ENCODE assay signal across 8 cellular contexts in genomic region chr17:68258890-68259435, GRCh38. TPM values are rescaled to one million over a fixed set of nuclear protein-coding genes. Genes with fewer than 3 reads are reported as not detected.
DNase-seq lines count a peak whose midpoint lies in the region; ATAC-seq and TF ChIP-seq lines count a peak whose summit lies in the region.
"Not testable (repeated sequence)": the region's sequence is repeated elsewhere in the genome, so short reads cannot be mapped to it uniquely, and the experiment has no call there.

No MANE protein-coding gene starts in this region.

- H3K4me3 Mint-ChIP-seq in neural progenitor cell: peak overlapping the region; percentile 67

- peak; percentile 94 for ATAC-seq in GM21529 (IDR thresholded peaks at IDR 0.05; ENCODE audit: unreplicated experiment)
- peak; percentile 94 for ATAC-seq in HG03521 (IDR thresholded peaks at IDR 0.05; ENCODE audit: unreplicated experiment)

- DNase-seq in ELR (ENCODE audit: low read depth) (peak; percentile 53), SK-N-DZ (ENCODE audit: low spot score) (peak; percentile 56), fibroblast of pulmonary artery (ENCODE audit: low read depth) (peak; percentile 29), neural progenitor cell (ENCODE audit: low spot score) (peak; percentile 53)
- DNase-seq in activated T-helper 9 cell treated with anti-CD3 and anti-CD28 coated beads, Interleukin-2, amount 50 U/mL, for 16 hours (ENCODE audit: low read depth): peak; percentile 54
- peak; percentile 66 to 77 (median 70) for DNase-seq in stimulated activated naive CD4-positive, alpha-beta T cell (lab: John Stamatoyannopoulos, UW)

- H2AFZ ChIP-seq in neural progenitor cell (replicated peaks): peak overlapping the region; percentile 70

- not testable (repeated sequence) for H4K20me1 ChIP-seq in neural progenitor cell (ENCODE audit: low read depth)

- not testable (repeated sequence) for H3K4me3 ChIP-seq in fibroblast of pulmonary artery (replicated peaks; ENCODE audit: low read depth, low read length); neural progenitor cell

- H3K4me1 Mint-ChIP-seq in neural progenitor cell: peaks cover 23% of the 10 kb centered on the region

- H3K27me3 Mint-ChIP-seq in neural progenitor cell (ENCODE audit: insufficient read depth, low read depth): not testable (repeated sequence)

- not testable (repeated sequence) for H3K27ac ChIP-seq in neural progenitor cell

- not testable (repeated sequence) for TF ChIP-seq CTCF in fibroblast of pulmonary artery (IDR thresholded peaks at IDR 0.05; ENCODE audit: low read length, missing control alignments); neural progenitor cell (IDR thresholded peaks at IDR 0.05)

- not testable (repeated sequence) for H3F3A ChIP-seq in neural progenitor cell (ENCODE audit: low read depth)

- not testable (repeated sequence) for H3K9me3 Mint-ChIP-seq in neural progenitor cell

- H3K79me2 ChIP-seq in neural progenitor cell (ENCODE audit: low read depth): not testable (repeated sequence)

- H3K4me2 ChIP-seq in neural progenitor cell: not testable (repeated sequence)

- peaks cover 16% of the 10 kb centered on the region for H3K36me3 Mint-ChIP-seq in neural progenitor cell

- not testable (repeated sequence) for H3K27ac Mint-ChIP-seq in neural progenitor cell

- not testable (repeated sequence) for H3K9me3 ChIP-seq in neural progenitor cell (ENCODE audit: low read depth)

- not testable (repeated sequence) for H3K36me3 ChIP-seq in neural progenitor cell

- H3K9ac ChIP-seq in neural progenitor cell: not testable (repeated sequence)

- not testable (repeated sequence) for H3K4me1 ChIP-seq in neural progenitor cell

- not testable (repeated sequence) for H3K27me3 ChIP-seq in neural progenitor cell

RNA-seq across cellular contexts. Expression of gene AMZ2, which starts 11.1 kb away (rescaled TPM):
- polyA plus RNA-seq in SK-N-DZ (2014; cell fraction: cytosol; rRNA removed): 122 and 134 TPM in 2 replicates
- 113 and 125 TPM in 2 replicates for polyA plus RNA-seq in SK-N-DZ (2014; cell fraction: nucleus; rRNA removed)
- 99.0 and 150 TPM in 2 replicates for total RNA-seq in neural progenitor cell (ENCODE audit: low replicate concordance)

RNA-seq across cellular contexts. Expression of gene SLC16A6, which starts 32.0 kb away (rescaled TPM):
- 0.23 and 0.46 TPM in 2 replicates for polyA plus RNA-seq in SK-N-DZ (2014; cell fraction: cytosol; rRNA removed)
- polyA plus RNA-seq in SK-N-DZ (2014; cell fraction: nucleus; rRNA removed): 0.35 and 0.38 TPM in 2 replicates
- 0.09 and 0.19 TPM in 2 replicates for total RNA-seq in neural progenitor cell (ENCODE audit: low replicate concordance)

RNA-seq across cellular contexts. Expression of gene ARSG, which starts 32.3 kb away (rescaled TPM):
- 3.4 and 6.3 TPM in 2 replicates for polyA plus RNA-seq in SK-N-DZ (2014; cell fraction: cytosol; rRNA removed)
- polyA plus RNA-seq in SK-N-DZ (2014; cell fraction: nucleus; rRNA removed): 7.8 and 9.5 TPM in 2 replicates
- total RNA-seq in neural progenitor cell (ENCODE audit: low replicate concordance): 19.5 and 20.0 TPM in 2 replicates
